In the genomic region with DNA sequence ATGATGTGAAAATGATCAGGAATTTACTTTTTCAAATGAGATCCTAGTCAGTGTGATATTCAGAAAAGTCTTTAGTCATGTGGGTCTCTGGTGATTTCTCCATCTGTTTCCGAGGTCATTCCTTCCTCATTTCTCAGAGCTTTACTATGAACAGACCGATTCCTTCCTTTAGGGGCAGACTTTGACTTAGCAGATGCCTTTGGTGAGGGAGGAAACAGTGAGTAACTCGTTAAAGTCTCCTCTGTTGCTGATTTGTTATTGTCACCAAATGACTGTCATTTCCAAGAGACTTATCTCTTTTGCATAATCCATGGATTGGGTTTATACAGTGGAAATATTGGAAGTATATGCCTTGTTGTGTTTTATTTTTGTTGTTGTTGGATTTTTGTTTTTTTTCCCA, we compare ENCODE assay signal across 10 cellular contexts.
DNase-seq lines count a peak whose midpoint lies in the region; ATAC-seq and TF ChIP-seq lines count a peak whose summit lies in the region.
"Had no signal": no experiment of that assay in that cellular context is flagged by ENCODE, and none has a peak within 500 bp of the region (broad histone marks: within the 10 kb centered on the region; RNA-seq: fewer than 3 reads in every experiment).

No MANE protein-coding gene starts in this region.

- no peak overlapping the region for H3K4me3 ChIP-seq in AG04449 (ENCODE audit: low read depth, low read length)
- no peak overlapping the region for H3K4me3 ChIP-seq in muscle layer of duodenum (ENCODE audit: low read depth in 1 of 2, low read length in 2 of 2)

- peak; percentile 59 for DNase-seq in AG04449 (ENCODE audit: low read depth, low spot score)
- DNase-seq in HS-5 (ENCODE audit: low read depth) = peak; percentile 78
- DNase-seq in dermis blood vessel endothelial cell = peak; percentile 88
- no peak for DNase-seq in NK-92 treated with Interleukin-12 subunit alpha and Interleukin-12 subunit beta, amount 100 ng/mL, for 24 hours (lab: John Stamatoyannopoulos, UW)
- no peak for DNase-seq in NCI-H774 (lab: John Stamatoyannopoulos, UW)
- DNase-seq in HUDEP-2 (lab: John Stamatoyannopoulos, UW; ENCODE audit: unreplicated experiment in 76 of 76) = no peak
- DNase-seq: activated naive CD4-positive, alpha-beta T cell treated with Interleukin-2 at 50 U/mL for 16 hours; NCI-H146 had no signal

- H3K36me3 ChIP-seq in muscle layer of duodenum (ENCODE audit: control insufficient read depth in 1 of 2, insufficient read depth in 2 of 2, low read length in 2 of 2) = peaks cover 14 to 24% of the 10 kb centered on the region in 2 donors

- no peaks in the 10 kb centered on the region for H3K27me3 ChIP-seq in muscle layer of duodenum (ENCODE audit: low read depth, low read length)

- POLR2A ChIA-PET in AG04449 (lab: Yijun Ruan, JAX) = no interaction called here

- TF ChIP-seq CTCF in AG04449 (IDR thresholded peaks at IDR 0.05; ENCODE audit: insufficient read depth, low read length, missing control alignments) = peak; percentile 71

- no peaks in the 10 kb centered on the region for H3K9me3 ChIP-seq in muscle layer of duodenum (ENCODE audit: control insufficient read depth in 1 of 2, low read length in 2 of 2)

- H3K27ac ChIP-seq in muscle layer of duodenum (ENCODE audit: low read length) = peak overlapping the region; percentile 58

- peaks cover 10 to 12% of the 10 kb centered on the region in 2 donors for H3K4me1 ChIP-seq in muscle layer of duodenum (ENCODE audit: control insufficient read depth in 1 of 2, insufficient read depth in 2 of 2, low read length in 2 of 2)

- ATAC-seq in GM18909 (IDR thresholded peaks at IDR 0.05; ENCODE audit: poor library complexity, unreplicated experiment) = no peak

- CTCF ChIA-PET in AG04449 (lab: Yijun Ruan, JAX) = no interaction called here

Comparison
In these comparisons a context has a peak if more than half of its experiments do, and no peak if none do; other contexts are left out.
1. DNase-seq: peak in AG04449 (single experiment), HS-5 (single experiment) and dermis blood vessel endothelial cell (single experiment); none in NK-92 treated with Interleukin-12 subunit alpha and Interleukin-12 subunit beta, amount 100 ng/mL, for 24 hours (single experiment), NCI-H774 (single experiment) and HUDEP-2 (0 of 76).